Comparison of ENCODE assay signal across 1 cellular context in genomic region chr10:100286051-100287033, GRCh38.
TF ChIP-seq lines count a peak whose summit lies in the region.

TSS of gene BLOC1S2 (minus strand) at chr10:100286680. CDS start at chr10:100286659, 21 bp downstream.

TF ChIP-seq in HEK293, 187 proteins besides CTCF, POLR2A, EP300 and RAD21 (continued from another document and continues in another):
- TF ChIP-seq ZBTB44 (tag by site-specific recombination; IDR thresholded peaks at IDR 0.05) (no peak), ZNF2 (tag by site-specific recombination; IDR thresholded peaks at IDR 0.05) (peak; percentile 96), MEIS1 (CRISPR knock-in tag; IDR thresholded peaks at IDR 0.05; ENCODE audit: borderline replicate concordance) (no peak), ZBTB10 (tag by site-specific recombination; IDR thresholded peaks at IDR 0.05) (peak; percentile 98), BCL6B (tag by site-specific recombination; IDR thresholded peaks at IDR 0.05) (0 out of 2 replicates have a peak, but pooled peaks have one; percentile 10), ZEB2 (tag by site-specific recombination; IDR thresholded peaks at IDR 0.05) (peak; percentile 84), ZNF302 (tag by site-specific recombination; IDR thresholded peaks at IDR 0.05; ENCODE audit: low read depth) (peak; percentile 47; the same call in 1 of the 2 replicates), ZNF530 (tag by site-specific recombination; IDR thresholded peaks at IDR 0.05; ENCODE audit: low read depth) (no peak), ZNF19 (tag by site-specific recombination; IDR thresholded peaks at IDR 0.05; ENCODE audit: low read depth) (no peak), ATF2 (tag by site-specific recombination; IDR thresholded peaks at IDR 0.05; ENCODE audit: low read depth) (no peak), ZFP69B (tag by site-specific recombination; IDR thresholded peaks at IDR 0.05) (peak; percentile 72; the same call in 1 of the 2 replicates), ZNF548 (tag by site-specific recombination; IDR thresholded peaks at IDR 0.05) (no peak), ZNF701 (tag by site-specific recombination; IDR thresholded peaks at IDR 0.05) (no peak), ZNF16 (tag by site-specific recombination; IDR thresholded peaks at IDR 0.05; ENCODE audit: low read depth) (no peak), ZNF707 (tag by site-specific recombination; IDR thresholded peaks at IDR 0.05) (peak; percentile 55; the same call in 1 of the 2 replicates), SCRT1 (tag by site-specific recombination; IDR thresholded peaks at IDR 0.05; ENCODE audit: borderline replicate concordance) (peak; percentile 47; the same call in 1 of the 2 replicates), ZNF510 (tag by site-specific recombination; IDR thresholded peaks at IDR 0.05; ENCODE audit: insufficient replicate concordance) (no peak), ZFP41 (tag by site-specific recombination; IDR thresholded peaks at IDR 0.05; ENCODE audit: borderline replicate concordance) (no peak), TRIM28 (IDR thresholded peaks at IDR 0.05; ENCODE audit: borderline replicate concordance, low read length) (peak; percentile 45; the same call in 1 of the 2 replicates), ZNF174 (tag by site-specific recombination; IDR thresholded peaks at IDR 0.05) (no peak), ZNF623 (tag by site-specific recombination; IDR thresholded peaks at IDR 0.05) (no peak), ZNF341 (tag by site-specific recombination; IDR thresholded peaks at IDR 0.05; ENCODE audit: low read depth) (peak; percentile 98), YY1 (tag by site-specific recombination; IDR thresholded peaks at IDR 0.05) (peak; percentile 93), YY2 (tag by site-specific recombination; IDR thresholded peaks at IDR 0.05) (peak; percentile 95), ZNF426 (tag by site-specific recombination; IDR thresholded peaks at IDR 0.05) (no peak), ZBTB26 (tag by site-specific recombination; optimal IDR thresholded peaks at IDR 0.05) (peak; percentile 76), ZNF843 (tag by site-specific recombination; IDR thresholded peaks at IDR 0.05) (peak; percentile 76), ZBTB21 (tag by site-specific recombination; IDR thresholded peaks at IDR 0.05) (no peak), ZNF837 (tag by site-specific recombination; IDR thresholded peaks at IDR 0.05) (peak; percentile 87; the same call in 1 of the 2 replicates), ZNF394 (tag by site-specific recombination; IDR thresholded peaks at IDR 0.05; ENCODE audit: borderline replicate concordance) (peak; percentile 85), ZNF223 (tag by site-specific recombination; IDR thresholded peaks at IDR 0.05) (no peak), ZNF629 (tag by site-specific recombination; IDR thresholded peaks at IDR 0.05) (peak; percentile 71), ZNF529 (tag by site-specific recombination; IDR thresholded peaks at IDR 0.05; ENCODE audit: insufficient replicate concordance) (no peak), ZNF169 (tag by site-specific recombination; IDR thresholded peaks at IDR 0.05) (no peak), ZNF266 (tag by site-specific recombination; IDR thresholded peaks at IDR 0.05; ENCODE audit: low read depth) (no peak), ZNF600 (tag by site-specific recombination; IDR thresholded peaks at IDR 0.05) (peak; percentile 98), ZNF114 (tag by site-specific recombination; IDR thresholded peaks at IDR 0.05) (no peak), ZNF23 (tag by site-specific recombination; IDR thresholded peaks at IDR 0.05; ENCODE audit: borderline replicate concordance) (no peak), ZNF112 (tag by site-specific recombination; IDR thresholded peaks at IDR 0.05) (no peak), ZNF830 (tag by site-specific recombination; IDR thresholded peaks at IDR 0.05; ENCODE audit: low read depth) (no peak), BCL11A (tag by site-specific recombination; IDR thresholded peaks at IDR 0.05; ENCODE audit: low read depth) (no peak), ZNF658 (tag by site-specific recombination; IDR thresholded peaks at IDR 0.05) (no peak), ZNF391 (tag by site-specific recombination; IDR thresholded peaks at IDR 0.05; ENCODE audit: borderline replicate concordance, low read depth) (peak; percentile 86; the same call in 1 of the 2 replicates), KLF9 (tag by site-specific recombination; IDR thresholded peaks at IDR 0.05; ENCODE audit: low read depth) (peak; percentile 88), ZBTB1 (tag by site-specific recombination; IDR thresholded peaks at IDR 0.05) (no peak), ZNF621 (tag by site-specific recombination; IDR thresholded peaks at IDR 0.05) (no peak), ZXDB (tag by site-specific recombination; IDR thresholded peaks at IDR 0.05) (peak; percentile 96), ZSCAN16 (tag by site-specific recombination; IDR thresholded peaks at IDR 0.05) (no peak), ZNF423 (tag by site-specific recombination; IDR thresholded peaks at IDR 0.05) (no peak), OVOL3 (tag by site-specific recombination; IDR thresholded peaks at IDR 0.05) (peak; percentile 44), ZNF560 (tag by site-specific recombination; IDR thresholded peaks at IDR 0.05; ENCODE audit: borderline replicate concordance) (no peak), ZNF558 (tag by site-specific recombination; IDR thresholded peaks at IDR 0.05) (no peak), ZNF776 (tag by site-specific recombination; IDR thresholded peaks at IDR 0.05; ENCODE audit: borderline replicate concordance) (no peak), KLF8 (tag by site-specific recombination; IDR thresholded peaks at IDR 0.05) (peak; percentile 94), ZIC2 (tag by site-specific recombination; IDR thresholded peaks at IDR 0.05) (peak; percentile 80)
- TF ChIP-seq, protein P1, sequence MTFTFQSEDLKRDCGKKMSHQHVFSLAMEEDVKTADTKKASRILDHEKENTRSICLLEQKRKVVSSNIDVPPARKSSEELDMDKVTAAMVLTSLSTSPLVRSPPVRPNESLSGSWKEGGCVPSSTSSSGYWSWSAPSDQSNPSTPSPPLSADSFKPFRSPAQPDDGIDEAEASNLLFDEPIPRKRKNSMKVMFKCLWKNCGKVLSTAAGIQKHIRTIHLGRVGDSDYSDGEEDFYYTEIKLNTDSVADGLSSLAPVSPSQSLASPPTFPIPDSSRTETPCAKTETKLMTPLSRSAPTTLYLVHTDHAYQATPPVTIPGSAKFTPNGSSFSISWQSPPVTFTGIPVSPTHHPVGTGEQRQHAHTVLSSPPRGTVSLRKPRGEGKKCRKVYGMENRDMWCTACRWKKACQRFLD (tag by site-specific recombination; IDR thresholded peaks at IDR 0.05) = peak; percentile 61; the same call in 1 of the 2 replicates
- TF ChIP-seq, protein P2, sequence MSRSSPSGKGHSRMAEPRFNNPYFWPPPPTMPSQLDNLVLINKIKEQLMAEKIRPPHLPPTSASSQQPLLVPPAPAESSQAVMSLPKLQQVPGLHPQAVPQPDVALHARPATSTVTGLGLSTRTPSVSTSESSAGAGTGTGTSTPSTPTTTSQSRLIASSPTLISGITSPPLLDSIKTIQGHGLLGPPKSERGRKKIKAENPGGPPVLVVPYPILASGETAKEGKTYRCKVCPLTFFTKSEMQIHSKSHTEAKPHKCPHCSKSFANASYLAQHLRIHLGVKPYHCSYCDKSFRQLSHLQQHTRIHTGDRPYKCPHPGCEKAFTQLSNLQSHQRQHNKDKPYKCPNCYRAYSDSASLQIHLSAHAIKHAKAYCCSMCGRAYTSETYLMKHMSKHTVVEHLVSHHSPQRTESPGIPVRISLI (tag by site-specific recombination; IDR thresholded peaks at IDR 0.05) = peak; percentile 76; the same call in 1 of the 2 replicates
- TF ChIP-seq, protein P3, sequence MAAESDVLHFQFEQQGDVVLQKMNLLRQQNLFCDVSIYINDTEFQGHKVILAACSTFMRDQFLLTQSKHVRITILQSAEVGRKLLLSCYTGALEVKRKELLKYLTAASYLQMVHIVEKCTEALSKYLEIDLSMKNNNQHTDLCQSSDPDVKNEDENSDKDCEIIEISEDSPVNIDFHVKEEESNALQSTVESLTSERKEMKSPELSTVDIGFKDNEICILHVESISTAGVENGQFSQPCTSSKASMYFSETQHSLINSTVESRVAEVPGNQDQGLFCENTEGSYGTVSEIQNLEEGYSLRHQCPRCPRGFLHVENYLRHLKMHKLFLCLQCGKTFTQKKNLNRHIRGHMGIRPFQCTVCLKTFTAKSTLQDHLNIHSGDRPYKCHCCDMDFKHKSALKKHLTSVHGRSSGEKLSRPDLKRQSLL (tag by site-specific recombination; IDR thresholded peaks at IDR 0.05) = peak; percentile 66; the same call in 1 of the 2 replicates
- TF ChIP-seq, protein P4, sequence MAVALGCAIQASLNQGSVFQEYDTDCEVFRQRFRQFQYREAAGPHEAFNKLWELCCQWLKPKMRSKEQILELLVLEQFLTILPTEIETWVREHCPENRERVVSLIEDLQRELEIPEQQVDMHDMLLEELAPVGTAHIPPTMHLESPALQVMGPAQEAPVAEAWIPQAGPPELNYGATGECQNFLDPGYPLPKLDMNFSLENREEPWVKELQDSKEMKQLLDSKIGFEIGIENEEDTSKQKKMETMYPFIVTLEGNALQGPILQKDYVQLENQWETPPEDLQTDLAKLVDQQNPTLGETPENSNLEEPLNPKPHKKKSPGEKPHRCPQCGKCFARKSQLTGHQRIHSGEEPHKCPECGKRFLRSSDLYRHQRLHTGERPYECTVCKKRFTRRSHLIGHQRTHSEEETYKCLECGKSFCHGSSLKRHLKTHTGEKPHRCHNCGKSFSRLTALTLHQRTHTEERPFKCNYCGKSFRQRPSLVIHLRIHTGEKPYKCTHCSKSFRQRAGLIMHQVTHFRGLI (tag by site-specific recombination; IDR thresholded peaks at IDR 0.05) = 0 out of 2 replicates have a peak, but pooled peaks have one; percentile 9
- TF ChIP-seq, protein P5, sequence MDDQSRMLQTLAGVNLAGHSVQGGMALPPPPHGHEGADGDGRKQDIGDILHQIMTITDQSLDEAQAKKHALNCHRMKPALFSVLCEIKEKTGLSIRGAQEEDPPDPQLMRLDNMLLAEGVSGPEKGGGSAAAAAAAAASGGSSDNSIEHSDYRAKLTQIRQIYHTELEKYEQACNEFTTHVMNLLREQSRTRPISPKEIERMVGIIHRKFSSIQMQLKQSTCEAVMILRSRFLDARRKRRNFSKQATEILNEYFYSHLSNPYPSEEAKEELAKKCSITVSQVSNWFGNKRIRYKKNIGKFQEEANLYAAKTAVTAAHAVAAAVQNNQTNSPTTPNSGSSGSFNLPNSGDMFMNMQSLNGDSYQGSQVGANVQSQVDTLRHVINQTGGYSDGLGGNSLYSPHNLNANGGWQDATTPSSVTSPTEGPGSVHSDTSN (CRISPR knock-in tag; IDR thresholded peaks at IDR 0.05) = peak; percentile 29
